ENCODE assay signal across 16 cellular contexts in genomic region chr2:146239392-146240135, GRCh38.
DNase-seq lines count a peak whose midpoint lies in the region; ATAC-seq, FAIRE-seq and TF ChIP-seq lines count a peak whose summit lies in the region.
"Had no signal": no experiment of that assay in that cellular context is flagged by ENCODE, and none has a peak within 500 bp of the region (broad histone marks: within the 10 kb centered on the region; RNA-seq: fewer than 3 reads in every experiment).

No MANE protein-coding gene starts in this region.

- 26 to 36% methylated on average over 2 of the region's 2 CpGs for WGBS in tibial nerve, 2 donors

- H3K4me1 ChIP-seq in tibial nerve = peaks cover 0 to 21% (median 4%) of the 10 kb centered on the region in 4 donors
- H3K4me1 ChIP-seq: vagina had no signal

- ATAC-seq in HG03457 (IDR thresholded peaks at IDR 0.05; ENCODE audit: unreplicated experiment) (no peak), HG03108 (IDR thresholded peaks at IDR 0.05; ENCODE audit: unreplicated experiment) (no peak)
- ATAC-seq: stimulated activated naive CD8-positive, alpha-beta T cell treated with anti-CD3 and anti-CD28 coated beads, Interleukin-15, Interleukin-2, amounts not matched to agents 100 U/mL and 50 U/mL, for 24 hours had no signal

- no peak for TF ChIP-seq EP300 in tibial nerve (IDR thresholded peaks at IDR 0.05)

- H3K36me3 ChIP-seq in tibial nerve = no peaks in the 10 kb centered on the region
- H3K36me3 ChIP-seq: vagina had no signal

- H3K27me3 ChIP-seq in tibial nerve = no peaks in the 10 kb centered on the region
- H3K27me3 ChIP-seq: vagina had no signal

- in situ Hi-C loops in astrocyte of the spinal cord (cut with HindIII; ENCODE audit: low sequenced_read_pairs) = no loop called here

- H3K4me3 ChIP-seq in astrocyte of the spinal cord (ENCODE audit: low read depth, low read length) (no peak overlapping the region), tibial nerve (no peak overlapping the region)
- H3K4me3 ChIP-seq: vagina had no signal

- no peaks in the 10 kb centered on the region for H3K9me3 ChIP-seq in tibial nerve
- H3K9me3 ChIP-seq: vagina had no signal

- peak overlapping the region in 1 of 4 donors; percentile 14 for H3K27ac ChIP-seq in tibial nerve
- H3K27ac ChIP-seq: HL-60, vagina had no signal

- DNase-seq in A172 (ENCODE audit: low spot score) (peak; percentile 70), H54 (ENCODE audit: insufficient read length, low spot score) (no peak), astrocyte of the spinal cord (ENCODE audit: low read depth, low spot score) (peak; percentile 86), left kidney (ENCODE audit: low read depth, low spot score) (peak; percentile 27), tibial nerve (ENCODE audit: low spot score in 2 of 2) (no peak)
- no peak for DNase-seq in central memory CD4-positive, alpha-beta T cell
- DNase-seq: ACHN; activated naive CD4-positive, alpha-beta T cell; NCI-H187; NCI-H510A; stimulated activated naive CD8-positive, alpha-beta T cell treated with anti-CD3 and anti-CD28 coated beads, Interleukin-15, Interleukin-2, amounts not matched to agents 100 U/mL and 50 U/mL, for 24 hours had no signal

- FAIRE-seq in H54 (lab: Jason Lieb, UNC) = peak; percentile 65
- FAIRE-seq: H1 had no signal

- TF ChIP-seq POLR2A in H54 (IDR thresholded peaks at IDR 0.05; ENCODE audit: low read depth, low read length) = no peak
- no peak for TF ChIP-seq POLR2A in tibial nerve (IDR thresholded peaks at IDR 0.05)

- TF ChIP-seq CTCF in astrocyte of the spinal cord (IDR thresholded peaks at IDR 0.05; ENCODE audit: low read depth, low read length) (no peak), tibial nerve (IDR thresholded peaks at IDR 0.05) (no peak)

Comparison
In these comparisons a context has a peak if more than half of its experiments do, and no peak if none do; other contexts are left out.
1. DNase-seq: peak in A172 (single experiment), astrocyte of the spinal cord (single experiment) and left kidney (single experiment); none in H54 (single experiment), tibial nerve (0 of 2) and central memory CD4-positive, alpha-beta T cell (single experiment).